Comparison of ENCODE assay signal across 1 cellular context in genomic region chr17:76725580-76726230, GRCh38.
TF ChIP-seq lines count a peak whose summit lies in the region.

No MANE protein-coding gene starts in this region.

TF ChIP-seq in neural cell, 6 proteins besides CTCF, POLR2A, EP300 and RAD21 (continued from another document):
- no peak for TF ChIP-seq REST (IDR thresholded peaks at IDR 0.05; ENCODE audit: borderline replicate concordance)
